ENCODE assay signal across 2 cellular contexts in the genomic region with DNA sequence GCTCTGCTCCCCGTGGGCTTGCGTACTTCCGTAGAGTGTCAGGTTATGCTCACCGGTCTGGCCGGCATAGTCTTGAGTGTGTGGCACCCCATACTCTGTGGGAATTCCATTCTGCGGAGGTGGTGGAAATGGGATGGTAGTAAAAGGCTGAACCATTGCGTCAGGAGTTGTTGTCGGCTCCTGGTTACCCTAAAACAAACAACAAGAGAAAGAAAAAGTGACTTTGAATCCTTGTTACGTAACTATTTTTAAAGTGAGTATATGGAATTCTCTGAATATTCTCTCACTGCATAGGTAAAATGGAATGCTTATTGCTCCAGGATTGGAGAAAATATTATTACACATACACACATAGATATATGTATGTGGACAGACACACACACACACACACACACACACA.
TF ChIP-seq lines count a peak whose summit lies in the region.

No MANE protein-coding gene starts in this region.

TF ChIP-seq in IMR-90, 13 proteins besides CTCF, POLR2A, EP300 and RAD21:
- TF ChIP-seq RCOR1 (IDR thresholded peaks at IDR 0.05; ENCODE audit: insufficient replicate concordance, low read length), result no peak
- TF ChIP-seq CEBPB (IDR thresholded peaks at IDR 0.05; ENCODE audit: low read depth, low read length), result peak; percentile 37; the same call in 1 of the 2 replicates

TF ChIP-seq in HepG2, 621 proteins besides CTCF, POLR2A, EP300 and RAD21:
- peak in 1 of 2 experiments; percentile 69; a peak in 2 of 4 replicates for TF ChIP-seq ATF4 (CRISPR knock-in tag; IDR thresholded peaks at IDR 0.05)
- no peak for TF ChIP-seq ZFX (CRISPR knock-in tag; IDR thresholded peaks at IDR 0.05; ENCODE audit: low read depth)
- 0 out of 2 replicates have a peak, but pooled peaks have one; percentile 16 for TF ChIP-seq ARID3A (IDR thresholded peaks at IDR 0.05; ENCODE audit: low read depth, low read length)
- TF ChIP-seq ZNF737 (CRISPR knock-in tag; IDR thresholded peaks at IDR 0.05; ENCODE audit: borderline replicate concordance), result no peak
- peak; percentile 29 for TF ChIP-seq FOXA3 (CRISPR knock-in tag; IDR thresholded peaks at IDR 0.05)
- TF ChIP-seq SOX13 (IDR thresholded peaks at IDR 0.05), result no peak
- peak in 1 of 2 experiments; percentile 23; a peak in 1 of 4 replicates for TF ChIP-seq SOX13 (CRISPR knock-in tag; conservative IDR thresholded peaks at IDR 0.05 in 1 of 2, IDR thresholded peaks at IDR 0.05 in 1 of 2)
- TF ChIP-seq ZNF496 (CRISPR knock-in tag; IDR thresholded peaks at IDR 0.05; ENCODE audit: insufficient replicate concordance), result no peak
- no peak for TF ChIP-seq TFE3 (CRISPR knock-in tag; IDR thresholded peaks at IDR 0.05)
- TF ChIP-seq MIXL1 (CRISPR knock-in tag; IDR thresholded peaks at IDR 0.05), result no peak
- no peak for TF ChIP-seq FOXA1 (IDR thresholded peaks at IDR 0.05)
- peak; percentile 28; the same call in 1 of the 2 replicates for TF ChIP-seq FOXA1 (CRISPR knock-in tag; IDR thresholded peaks at IDR 0.05)
- TF ChIP-seq ZNF7 (CRISPR knock-in tag; IDR thresholded peaks at IDR 0.05), result no peak
- no peak for TF ChIP-seq ZNF121 (CRISPR knock-in tag; IDR thresholded peaks at IDR 0.05)
- 0 out of 2 replicates have a peak, but pooled peaks have one; percentile 43 for TF ChIP-seq POGZ (CRISPR knock-in tag; IDR thresholded peaks at IDR 0.05)
- TF ChIP-seq CEBPG (CRISPR knock-in tag; IDR thresholded peaks at IDR 0.05), result peak; percentile 60
- no peak for TF ChIP-seq ZNF772 (CRISPR knock-in tag; IDR thresholded peaks at IDR 0.05)
- no peak for TF ChIP-seq SOX6 (IDR thresholded peaks at IDR 0.05)
- peak; percentile 48 for TF ChIP-seq SOX6 (CRISPR knock-in tag; IDR thresholded peaks at IDR 0.05)
- TF ChIP-seq HOMEZ (CRISPR knock-in tag; IDR thresholded peaks at IDR 0.05; ENCODE audit: low read depth), result peak; percentile 57; the same call in 1 of the 2 replicates
- TF ChIP-seq, protein P1, sequence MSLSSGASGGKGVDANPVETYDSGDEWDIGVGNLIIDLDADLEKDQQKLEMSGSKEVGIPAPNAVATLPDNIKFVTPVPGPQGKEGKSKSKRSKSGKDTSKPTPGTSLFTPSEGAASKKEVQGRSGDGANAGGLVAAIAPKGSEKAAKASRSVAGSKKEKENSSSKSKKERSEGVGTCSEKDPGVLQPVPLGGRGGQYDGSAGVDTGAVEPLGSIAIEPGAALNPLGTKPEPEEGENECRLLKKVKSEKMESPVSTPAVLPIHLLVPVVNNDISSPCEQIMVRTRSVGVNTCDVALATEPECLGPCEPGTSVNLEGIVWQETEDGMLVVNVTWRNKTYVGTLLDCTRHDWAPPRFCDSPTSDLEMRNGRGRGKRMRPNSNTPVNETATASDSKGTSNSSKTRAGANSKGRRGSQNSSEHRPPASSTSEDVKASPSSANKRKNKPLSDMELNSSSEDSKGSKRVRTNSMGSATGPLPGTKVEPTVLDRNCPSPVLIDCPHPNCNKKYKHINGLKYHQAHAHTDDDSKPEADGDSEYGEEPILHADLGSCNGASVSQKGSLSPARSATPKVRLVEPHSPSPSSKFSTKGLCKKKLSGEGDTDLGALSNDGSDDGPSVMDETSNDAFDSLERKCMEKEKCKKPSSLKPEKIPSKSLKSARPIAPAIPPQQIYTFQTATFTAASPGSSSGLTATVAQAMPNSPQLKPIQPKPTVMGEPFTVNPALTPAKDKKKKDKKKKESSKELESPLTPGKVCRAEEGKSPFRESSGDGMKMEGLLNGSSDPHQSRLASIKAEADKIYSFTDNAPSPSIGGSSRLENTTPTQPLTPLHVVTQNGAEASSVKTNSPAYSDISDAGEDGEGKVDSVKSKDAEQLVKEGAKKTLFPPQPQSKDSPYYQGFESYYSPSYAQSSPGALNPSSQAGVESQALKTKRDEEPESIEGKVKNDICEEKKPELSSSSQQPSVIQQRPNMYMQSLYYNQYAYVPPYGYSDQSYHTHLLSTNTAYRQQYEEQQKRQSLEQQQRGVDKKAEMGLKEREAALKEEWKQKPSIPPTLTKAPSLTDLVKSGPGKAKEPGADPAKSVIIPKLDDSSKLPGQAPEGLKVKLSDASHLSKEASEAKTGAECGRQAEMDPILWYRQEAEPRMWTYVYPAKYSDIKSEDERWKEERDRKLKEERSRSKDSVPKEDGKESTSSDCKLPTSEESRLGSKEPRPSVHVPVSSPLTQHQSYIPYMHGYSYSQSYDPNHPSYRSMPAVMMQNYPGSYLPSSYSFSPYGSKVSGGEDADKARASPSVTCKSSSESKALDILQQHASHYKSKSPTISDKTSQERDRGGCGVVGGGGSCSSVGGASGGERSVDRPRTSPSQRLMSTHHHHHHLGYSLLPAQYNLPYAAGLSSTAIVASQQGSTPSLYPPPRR (CRISPR knock-in tag; IDR thresholded peaks at IDR 0.05; ENCODE audit: borderline replicate concordance), result no peak
- TF ChIP-seq FOXP1 (IDR thresholded peaks at IDR 0.05), result no peak
- 0 out of 2 replicates have a peak, but pooled peaks have one; percentile 23 for TF ChIP-seq FOXP1 (CRISPR knock-in tag; IDR thresholded peaks at IDR 0.05)
- TF ChIP-seq, protein P2, sequence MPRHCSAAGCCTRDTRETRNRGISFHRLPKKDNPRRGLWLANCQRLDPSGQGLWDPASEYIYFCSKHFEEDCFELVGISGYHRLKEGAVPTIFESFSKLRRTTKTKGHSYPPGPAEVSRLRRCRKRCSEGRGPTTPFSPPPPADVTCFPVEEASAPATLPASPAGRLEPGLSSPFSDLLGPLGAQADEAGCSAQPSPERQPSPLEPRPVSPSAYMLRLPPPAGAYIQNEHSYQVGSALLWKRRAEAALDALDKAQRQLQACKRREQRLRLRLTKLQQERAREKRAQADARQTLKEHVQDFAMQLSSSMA (CRISPR knock-in tag; IDR thresholded peaks at IDR 0.05), result no peak
- TF ChIP-seq PLRG1 (conservative IDR thresholded peaks at IDR 0.05), result no peak
- peak; percentile 42 for TF ChIP-seq SALL1 (CRISPR knock-in tag; IDR thresholded peaks at IDR 0.05)
- TF ChIP-seq, protein P3, sequence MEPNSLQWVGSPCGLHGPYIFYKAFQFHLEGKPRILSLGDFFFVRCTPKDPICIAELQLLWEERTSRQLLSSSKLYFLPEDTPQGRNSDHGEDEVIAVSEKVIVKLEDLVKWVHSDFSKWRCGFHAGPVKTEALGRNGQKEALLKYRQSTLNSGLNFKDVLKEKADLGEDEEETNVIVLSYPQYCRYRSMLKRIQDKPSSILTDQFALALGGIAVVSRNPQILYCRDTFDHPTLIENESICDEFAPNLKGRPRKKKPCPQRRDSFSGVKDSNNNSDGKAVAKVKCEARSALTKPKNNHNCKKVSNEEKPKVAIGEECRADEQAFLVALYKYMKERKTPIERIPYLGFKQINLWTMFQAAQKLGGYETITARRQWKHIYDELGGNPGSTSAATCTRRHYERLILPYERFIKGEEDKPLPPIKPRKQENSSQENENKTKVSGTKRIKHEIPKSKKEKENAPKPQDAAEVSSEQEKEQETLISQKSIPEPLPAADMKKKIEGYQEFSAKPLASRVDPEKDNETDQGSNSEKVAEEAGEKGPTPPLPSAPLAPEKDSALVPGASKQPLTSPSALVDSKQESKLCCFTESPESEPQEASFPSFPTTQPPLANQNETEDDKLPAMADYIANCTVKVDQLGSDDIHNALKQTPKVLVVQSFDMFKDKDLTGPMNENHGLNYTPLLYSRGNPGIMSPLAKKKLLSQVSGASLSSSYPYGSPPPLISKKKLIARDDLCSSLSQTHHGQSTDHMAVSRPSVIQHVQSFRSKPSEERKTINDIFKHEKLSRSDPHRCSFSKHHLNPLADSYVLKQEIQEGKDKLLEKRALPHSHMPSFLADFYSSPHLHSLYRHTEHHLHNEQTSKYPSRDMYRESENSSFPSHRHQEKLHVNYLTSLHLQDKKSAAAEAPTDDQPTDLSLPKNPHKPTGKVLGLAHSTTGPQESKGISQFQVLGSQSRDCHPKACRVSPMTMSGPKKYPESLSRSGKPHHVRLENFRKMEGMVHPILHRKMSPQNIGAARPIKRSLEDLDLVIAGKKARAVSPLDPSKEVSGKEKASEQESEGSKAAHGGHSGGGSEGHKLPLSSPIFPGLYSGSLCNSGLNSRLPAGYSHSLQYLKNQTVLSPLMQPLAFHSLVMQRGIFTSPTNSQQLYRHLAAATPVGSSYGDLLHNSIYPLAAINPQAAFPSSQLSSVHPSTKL (CRISPR knock-in tag; IDR thresholded peaks at IDR 0.05), result peak; percentile 48
- TF ChIP-seq CEBPB (IDR thresholded peaks at IDR 0.05; ENCODE audit: borderline replicate concordance, low read depth, low read length), result peak; percentile 76
- peak; percentile 60 for TF ChIP-seq GATAD2A (CRISPR knock-in tag; IDR thresholded peaks at IDR 0.05)
- no peak for TF ChIP-seq CHD4 (IDR thresholded peaks at IDR 0.05; ENCODE audit: borderline replicate concordance, low read length)
